Comparison of ENCODE assay signal across 13 cellular contexts in genomic region chr3:172538368-172539264, GRCh38. TPM values are rescaled to one million over a fixed set of nuclear protein-coding genes. Genes with fewer than 3 reads are reported as not detected.
DNase-seq lines count a peak whose midpoint lies in the region; ATAC-seq and TF ChIP-seq lines count a peak whose summit lies in the region.
"Had no signal": no experiment of that assay in that cellular context is flagged by ENCODE, and none has a peak within 500 bp of the region (broad histone marks: within the 10 kb centered on the region; RNA-seq: fewer than 3 reads in every experiment).

No MANE protein-coding gene starts in this region.

- ATAC-seq in memory B cell (ENCODE audit: low read depth) (no peak), GM19395 (IDR thresholded peaks at IDR 0.05; ENCODE audit: unreplicated experiment) (no peak)
- ATAC-seq: A549 had no signal

- peak overlapping the region; percentile 55 for H3K27ac ChIP-seq in C4-2B
- H3K27ac ChIP-seq: A549 had no signal

- no peak for TF ChIP-seq CTCF in C4-2B (conservative IDR thresholded peaks at IDR 0.05)

- intact Hi-C loops in activated T-helper 2 cell treated with anti-CD3 and anti-CD28 coated beads, Interferon-gamma antibody, Interleukin-2, Interleukin-4, amounts not matched to agents 10 μg/mL and 5 μg/mL and 100 μg/mL, durations not matched to agents 14 hours and 24 hours and 36 hours (cut with micrococcal nuclease) = no loop called here

- DNase-seq in T-helper 1 cell (no peak), memory B cell (ENCODE audit: low spot score in 2 of 2) (no peak), cerebellar nuclear complex (lab: John Stamatoyannopoulos, UW) (no peak), OCI-M2 (lab: John Stamatoyannopoulos, UW; ENCODE audit: unreplicated experiment) (no peak)
- no peak for DNase-seq in activated T-helper 2 cell treated with anti-CD3 and anti-CD28 coated beads, Interferon-gamma antibody, Interleukin-2, Interleukin-4, amounts not matched to agents 10 μg/mL and 5 μg/mL and 100 μg/mL, durations not matched to agents 14 hours and 24 hours and 36 hours (ENCODE audit: low spot score)
- DNase-seq: activated gamma-delta T cell treated with Interleukin-2 at 50 U/mL for 16 hours; glutamatergic neuron; stimulated activated CD4-positive, alpha-beta T cell treated with anti-CD3 and anti-CD28 coated beads, Interleukin-12 subunit alpha, Interleukin-12 subunit beta, amount 100 ng/mL, for 4 hours; T1000 had no signal

- peaks cover 53% of the 10 kb centered on the region for H3K4me1 Mint-ChIP-seq in T-helper 1 cell treated with Interleukin-12 subunit alpha and Interleukin-12 subunit beta and Interleukin-4 antibody, amounts not matched to agents 30 μg/mL and 1 μg/mL, for 36 hours (ENCODE audit: low read depth)
- peaks cover 45% of the 10 kb centered on the region for H3K4me1 Mint-ChIP-seq in activated T-helper 2 cell treated with anti-CD3 and anti-CD28 coated beads, Interferon-gamma antibody, Interleukin-2, Interleukin-4, amounts not matched to agents 10 μg/mL and 5 μg/mL and 100 μg/mL, durations not matched to agents 14 hours and 24 hours and 36 hours (ENCODE audit: low read depth)
- H3K4me1 Mint-ChIP-seq in memory B cell = peaks cover 13% of the 10 kb centered on the region

- no peak overlapping the region for H3K4me3 Mint-ChIP-seq in T-helper 1 cell treated with Interleukin-12 subunit alpha and Interleukin-12 subunit beta and Interleukin-4 antibody, amounts not matched to agents 30 μg/mL and 1 μg/mL, for 36 hours
- no peak overlapping the region for H3K4me3 Mint-ChIP-seq in activated T-helper 2 cell treated with anti-CD3 and anti-CD28 coated beads, Interferon-gamma antibody, Interleukin-2, Interleukin-4, amounts not matched to agents 10 μg/mL and 5 μg/mL and 100 μg/mL, durations not matched to agents 14 hours and 24 hours and 36 hours (ENCODE audit: low read depth)
- H3K4me3 Mint-ChIP-seq in memory B cell = no peak overlapping the region

- peaks cover 14% of the 10 kb centered on the region for H3K36me3 Mint-ChIP-seq in T-helper 1 cell treated with Interleukin-12 subunit alpha and Interleukin-12 subunit beta and Interleukin-4 antibody, amounts not matched to agents 30 μg/mL and 1 μg/mL, for 36 hours (ENCODE audit: low read depth)
- peaks cover 15% of the 10 kb centered on the region for H3K36me3 Mint-ChIP-seq in activated T-helper 2 cell treated with anti-CD3 and anti-CD28 coated beads, Interferon-gamma antibody, Interleukin-2, Interleukin-4, amounts not matched to agents 10 μg/mL and 5 μg/mL and 100 μg/mL, durations not matched to agents 14 hours and 24 hours and 36 hours (ENCODE audit: low read depth)
- H3K36me3 Mint-ChIP-seq in memory B cell = peaks cover 3% of the 10 kb centered on the region

- H3K27me3 Mint-ChIP-seq in T-helper 1 cell treated with Interleukin-12 subunit alpha and Interleukin-12 subunit beta and Interleukin-4 antibody, amounts not matched to agents 30 μg/mL and 1 μg/mL, for 36 hours (ENCODE audit: low read depth) = no peaks in the 10 kb centered on the region
- no peaks in the 10 kb centered on the region for H3K27me3 Mint-ChIP-seq in activated T-helper 2 cell treated with anti-CD3 and anti-CD28 coated beads, Interferon-gamma antibody, Interleukin-2, Interleukin-4, amounts not matched to agents 10 μg/mL and 5 μg/mL and 100 μg/mL, durations not matched to agents 14 hours and 24 hours and 36 hours (ENCODE audit: low read depth)
- H3K27me3 Mint-ChIP-seq in memory B cell = no peaks in the 10 kb centered on the region

- peaks cover 4% of the 10 kb centered on the region for H3K9me3 Mint-ChIP-seq in T-helper 1 cell treated with Interleukin-12 subunit alpha and Interleukin-12 subunit beta and Interleukin-4 antibody, amounts not matched to agents 30 μg/mL and 1 μg/mL, for 36 hours
- H3K9me3 Mint-ChIP-seq in activated T-helper 2 cell treated with anti-CD3 and anti-CD28 coated beads, Interferon-gamma antibody, Interleukin-2, Interleukin-4, amounts not matched to agents 10 μg/mL and 5 μg/mL and 100 μg/mL, durations not matched to agents 14 hours and 24 hours and 36 hours = peaks cover 14% of the 10 kb centered on the region
- H3K9me3 Mint-ChIP-seq in memory B cell = peaks cover 3% of the 10 kb centered on the region

- peak overlapping the region; percentile 95 for H3K27ac Mint-ChIP-seq in T-helper 1 cell treated with Interleukin-12 subunit alpha and Interleukin-12 subunit beta and Interleukin-4 antibody, amounts not matched to agents 30 μg/mL and 1 μg/mL, for 36 hours
- peak overlapping the region; percentile 84 for H3K27ac Mint-ChIP-seq in activated T-helper 2 cell treated with anti-CD3 and anti-CD28 coated beads, Interferon-gamma antibody, Interleukin-2, Interleukin-4, amounts not matched to agents 10 μg/mL and 5 μg/mL and 100 μg/mL, durations not matched to agents 14 hours and 24 hours and 36 hours
- H3K27ac Mint-ChIP-seq in memory B cell = peak overlapping the region; percentile 55

RNA-seq across cellular contexts. Expression of gene TNFSF10, which starts 15.4 kb away (rescaled TPM):
- 52.3 and 54.8 TPM in 2 replicates for total RNA-seq in activated T-helper 2 cell treated with anti-CD3 and anti-CD28 coated beads, Interferon-gamma antibody, Interleukin-2, Interleukin-4, amounts not matched to agents 10 μg/mL and 5 μg/mL and 100 μg/mL, durations not matched to agents 14 hours and 24 hours and 36 hours
